25 cellular contexts compared by ENCODE assay signal in genomic region chr3:52780298-52780585, GRCh38. TPM values are rescaled to one million over a fixed set of nuclear protein-coding genes. Genes with fewer than 3 reads are reported as not detected.
"Had no signal": no experiment of that assay in that cellular context is flagged by ENCODE, and none has a peak within 500 bp of the region (broad histone marks: within the 10 kb centered on the region; RNA-seq: fewer than 3 reads in every experiment).

No MANE protein-coding gene starts in this region.

- H3K9me3 ChIP-seq: colonic mucosa, mucosa of descending colon, thyroid gland, uterus had no signal

- ATAC-seq: left colon, SK-N-SH treated with all-trans-retinoic acid at 6 μM for 48 hours had no signal

- H3K4me3 ChIP-seq: colonic mucosa, mucosa of descending colon, thyroid gland, uterus had no signal

- H3K9me3 Mint-ChIP-seq: activated T-helper 1 cell treated with anti-CD3 and anti-CD28 coated beads, Interleukin-12 subunit alpha, Interleukin-12 subunit beta, Interleukin-2, Interleukin-4 antibody, amounts not matched to agents 30 ng/mL and 10 ng/mL and 1 ng/mL, durations not matched to agents 14 hours and 24 hours and 36 hours; brain; naive thymus-derived CD4-positive, alpha-beta T cell had no signal

- H3K4me1 ChIP-seq: colonic mucosa, thyroid gland, uterus had no signal

- H3K27ac Mint-ChIP-seq: activated T-helper 1 cell treated with anti-CD3 and anti-CD28 coated beads, Interleukin-12 subunit alpha, Interleukin-12 subunit beta, Interleukin-2, Interleukin-4 antibody, amounts not matched to agents 30 ng/mL and 10 ng/mL and 1 ng/mL, durations not matched to agents 14 hours and 24 hours and 36 hours; brain; naive thymus-derived CD4-positive, alpha-beta T cell had no signal

- DNase-seq: activated CD4-positive, alpha-beta T cell treated with anti-CD3 and anti-CD28 coated beads, Interleukin-2, amount 50 U/mL, for 1 hour; activated CD4-positive, CD25-positive, alpha-beta regulatory T cell; activated CD8-positive, alpha-beta memory T cell treated with anti-CD3 and anti-CD28 coated beads, Interleukin-2, amount 50 U/mL, for 4 hours; activated naive CD4-positive, alpha-beta T cell; central memory CD4-positive, alpha-beta T cell; colonic mucosa; foreskin melanocyte; glutamatergic neuron; hippocampal formation; mammary epithelial cell; mucosa of descending colon; naive thymus-derived CD4-positive, alpha-beta T cell; stimulated activated CD4-positive, alpha-beta T cell treated with anti-CD3 and anti-CD28 coated beads, Interleukin-12 subunit alpha, Interleukin-12 subunit beta, amount 100 ng/mL, for 4 hours; stimulated activated CD4-positive, alpha-beta T cell treated with anti-CD3 and anti-CD28 coated beads, Interleukin-1b, Interleukin-23, amount 100 ng/mL, for 48 hours; stimulated activated naive CD4-positive, alpha-beta T cell treated with Interleukin-2 at 50 U/mL for 16 hours; T-helper 1 cell; T-helper 9 cell; thyroid gland; uterus had no signal

- H3K36me3 ChIP-seq: colonic mucosa, thyroid gland, uterus had no signal

- H3K36me3 Mint-ChIP-seq: brain; naive thymus-derived CD4-positive, alpha-beta T cell had no signal

- H3K4me3 Mint-ChIP-seq: activated T-helper 1 cell treated with anti-CD3 and anti-CD28 coated beads, Interleukin-12 subunit alpha, Interleukin-12 subunit beta, Interleukin-2, Interleukin-4 antibody, amounts not matched to agents 30 ng/mL and 10 ng/mL and 1 ng/mL, durations not matched to agents 14 hours and 24 hours and 36 hours; brain; naive thymus-derived CD4-positive, alpha-beta T cell had no signal

- H3K27me3 ChIP-seq: colonic mucosa, thyroid gland, uterus had no signal

- H3K4me1 Mint-ChIP-seq: brain had no signal

- H3K27ac ChIP-seq: colonic mucosa, thyroid gland, uterus had no signal

RNA-seq across cellular contexts. Expression of gene ITIH1, which starts 2.8 kb away (rescaled TPM):
- total RNA-seq: activated T-helper 1 cell treated with anti-CD3 and anti-CD28 coated beads, Interleukin-12 subunit alpha, Interleukin-12 subunit beta, Interleukin-2, Interleukin-4 antibody, amounts not matched to agents 30 ng/mL and 10 ng/mL and 1 ng/mL, durations not matched to agents 14 hours and 24 hours and 36 hours; epithelial cell of proximal tubule; left colon; mammary epithelial cell; mucosa of descending colon; naive thymus-derived CD4-positive, alpha-beta T cell; renal cortical epithelial cell; thyroid gland had no signal

RNA-seq across cellular contexts. Expression of gene ITIH3, which starts 14.4 kb away (rescaled TPM):
- total RNA-seq: activated T-helper 1 cell treated with anti-CD3 and anti-CD28 coated beads, Interleukin-12 subunit alpha, Interleukin-12 subunit beta, Interleukin-2, Interleukin-4 antibody, amounts not matched to agents 30 ng/mL and 10 ng/mL and 1 ng/mL, durations not matched to agents 14 hours and 24 hours and 36 hours; epithelial cell of proximal tubule; mammary epithelial cell; naive thymus-derived CD4-positive, alpha-beta T cell; renal cortical epithelial cell had no signal

RNA-seq across cellular contexts. Expression of gene ITIH4, which starts 50.2 kb away (rescaled TPM):
- total RNA-seq: epithelial cell of proximal tubule had no signal

RNA-seq across cellular contexts. Expression of gene MUSTN1, which starts 54.6 kb away (rescaled TPM):
- total RNA-seq: epithelial cell of proximal tubule, mammary epithelial cell, renal cortical epithelial cell had no signal
